ENCODE assay signal across 1 cellular context in genomic region chr3:190074817-190075216, GRCh38.
TF ChIP-seq lines count a peak whose summit lies in the region.

No MANE protein-coding gene starts in this region.

TF ChIP-seq in IMR-90, 13 proteins besides CTCF, POLR2A, EP300 and RAD21 (continued from another document):
- TF ChIP-seq USF2 (IDR thresholded peaks at IDR 0.05; ENCODE audit: low read depth, low read length) (no peak), RFX5 (IDR thresholded peaks at IDR 0.05; ENCODE audit: low read depth, low read length) (no peak), MXI1 (IDR thresholded peaks at IDR 0.05; ENCODE audit: borderline replicate concordance, low read depth, low read length) (no peak), NFE2L2 (IDR thresholded peaks at IDR 0.05; ENCODE audit: low read depth, low read length) (no peak), FOS (IDR thresholded peaks at IDR 0.05; ENCODE audit: low read depth, low read length) (no peak), CHD1 (IDR thresholded peaks at IDR 0.05; ENCODE audit: low read depth, low read length) (no peak), SMC3 (IDR thresholded peaks at IDR 0.05; ENCODE audit: low read depth, low read length) (no peak)
